In the genomic region with DNA sequence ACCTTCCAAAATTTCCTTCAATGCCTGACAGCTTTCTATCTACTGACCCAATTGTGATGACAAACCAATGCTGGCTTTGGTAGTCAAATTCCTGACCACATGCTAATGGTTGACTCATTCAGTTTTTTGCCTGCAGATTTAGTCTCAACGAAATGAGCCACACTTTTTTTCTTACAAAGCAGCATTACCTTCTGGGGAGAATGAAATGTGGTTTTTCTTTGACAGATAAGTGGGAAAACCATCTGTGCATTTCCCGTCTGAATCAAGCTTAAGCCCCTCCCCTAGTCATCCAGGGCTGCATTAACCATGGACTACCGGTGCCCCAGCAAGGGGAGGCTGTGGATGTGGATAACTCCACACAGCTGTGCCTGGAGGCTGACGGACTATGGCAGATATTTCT, we compare ENCODE assay signal across 10 cellular contexts.
A peak's percentile ranks its signal among the peaks of the same experiment; 100 is the strongest.
DNase-seq lines count a peak whose midpoint lies in the region; ATAC-seq, FAIRE-seq and TF ChIP-seq lines count a peak whose summit lies in the region.
"Had no signal": no experiment of that assay in that cellular context is flagged by ENCODE, and none has a peak within 500 bp of the region (broad histone marks: within the 10 kb centered on the region; RNA-seq: fewer than 3 reads in every experiment).

No MANE protein-coding gene starts in this region.

- H3K9ac ChIP-seq in mesendoderm (ENCODE audit: low read length) (no peak overlapping the region), kidney (ENCODE audit: low read length in 2 of 2) (no peak overlapping the region)

- no peaks in the 10 kb centered on the region for H3K79me1 ChIP-seq in mesendoderm (ENCODE audit: low read length)

- no peaks in the 10 kb centered on the region for H3K27me3 ChIP-seq in mesendoderm (ENCODE audit: insufficient read depth, low read length, poor library complexity)
- H3K27me3 ChIP-seq: right atrium auricular region had no signal

- WGBS in mesendoderm (ENCODE audit: extremely low coverage, insufficient coverage, low lambda C conversion rate) = no CpG with 5 or more reads among the region's 4 CpGs

- no peaks in the 10 kb centered on the region for H3K79me2 ChIP-seq in mesendoderm (ENCODE audit: control insufficient read depth, insufficient read depth, low read length)

- peaks cover 0 to 5% of the 10 kb centered on the region in 2 donors for H3K9me3 ChIP-seq in kidney (ENCODE audit: control insufficient read depth in 1 of 2, low read length in 2 of 2)
- H3K9me3 ChIP-seq: right atrium auricular region had no signal

- H3K4me1 ChIP-seq in mesendoderm (ENCODE audit: control insufficient read depth, low read depth, low read length) (peaks cover 14% of the 10 kb centered on the region), kidney (ENCODE audit: control insufficient read depth in 1 of 2, insufficient read depth in 1 of 2, low read depth in 1 of 2, low read length in 2 of 2) (no peaks in the 10 kb centered on the region)
- H3K4me1 ChIP-seq: right atrium auricular region had no signal

- H2BK5ac ChIP-seq in mesendoderm (ENCODE audit: low read length) = no peak overlapping the region

- intact Hi-C loops in kidney (cut with DNase I) = no loop called here

- no peak for TF ChIP-seq CTCF in kidney (IDR thresholded peaks at IDR 0.05; ENCODE audit: borderline replicate concordance, extremely low read depth, insufficient read depth)

- H2BK120ac ChIP-seq in mesendoderm (ENCODE audit: low read depth, low read length) = no peak overlapping the region

- H3K4me3 ChIP-seq in mesendoderm (ENCODE audit: low read length) (no peak overlapping the region), kidney (ENCODE audit: low read length in 2 of 2) (no peak overlapping the region)
- H3K4me3 ChIP-seq: right atrium auricular region had no signal

- no peak overlapping the region for H3K4ac ChIP-seq in mesendoderm (ENCODE audit: low read depth, low read length)

- no peak overlapping the region for H3K23ac ChIP-seq in mesendoderm (ENCODE audit: low read length)

- DNase-seq in SW480 (ENCODE audit: low spot score) (peak; percentile 57), mesendoderm (peak; percentile 48), kidney (no peak), amygdala (lab: John Stamatoyannopoulos, UW) (no peak)
- DNase-seq in activated CD4-positive, alpha-beta T cell treated with anti-CD3 and anti-CD28 coated beads, Interleukin-2, amount 50 U/mL, for 4 hours = no peak
- DNase-seq: SIG-M5 had no signal

- H3K56ac ChIP-seq in mesendoderm (ENCODE audit: low read length) = no peak overlapping the region

- FAIRE-seq in kidney (lab: Jason Lieb, UNC) = no peak

- ATAC-seq in GM18508 (IDR thresholded peaks at IDR 0.05; ENCODE audit: insufficient read depth, unreplicated experiment) (peak; percentile 74), HG03159 (IDR thresholded peaks at IDR 0.05; ENCODE audit: unreplicated experiment) (peak; percentile 54), GM19395 (IDR thresholded peaks at IDR 0.05; ENCODE audit: unreplicated experiment) (no peak)

- H3K36me3 ChIP-seq in mesendoderm (ENCODE audit: control insufficient read depth, insufficient read depth, low read length) (no peaks in the 10 kb centered on the region), kidney (ENCODE audit: control insufficient read depth in 1 of 2, insufficient read depth in 2 of 2, low read length in 2 of 2) (no peaks in the 10 kb centered on the region)
- H3K36me3 ChIP-seq: right atrium auricular region had no signal

- no peak overlapping the region for H2BK15ac ChIP-seq in mesendoderm (replicated peaks; ENCODE audit: low read depth)

- no peak overlapping the region for H2AK5ac ChIP-seq in mesendoderm (ENCODE audit: low read length)

- no peak overlapping the region for H3K27ac ChIP-seq in mesendoderm (ENCODE audit: low read depth, low read length)
- H3K27ac ChIP-seq in kidney (ENCODE audit: low read depth in 2 of 2, low read length in 2 of 2) = no peak overlapping the region
- H3K27ac ChIP-seq: right atrium auricular region had no signal

- H4K5ac ChIP-seq in mesendoderm (ENCODE audit: low read length) = no peak overlapping the region

- no peak overlapping the region for H3K4me2 ChIP-seq in mesendoderm (ENCODE audit: low read length)

- H3K18ac ChIP-seq in mesendoderm (ENCODE audit: low read length) = no peak overlapping the region

- no peak overlapping the region for H4K8ac ChIP-seq in mesendoderm (ENCODE audit: low read depth, low read length)

Comparison
In these comparisons a context has a peak if more than half of its experiments do, and no peak if none do; other contexts are left out.
1. DNase-seq: peak in SW480 (single experiment) and mesendoderm (single experiment); none in kidney (single experiment), activated CD4-positive, alpha-beta T cell treated with anti-CD3 and anti-CD28 coated beads, Interleukin-2, amount 50 U/mL, for 4 hours (0 of 2) and amygdala (0 of 56).